In the genomic region with DNA sequence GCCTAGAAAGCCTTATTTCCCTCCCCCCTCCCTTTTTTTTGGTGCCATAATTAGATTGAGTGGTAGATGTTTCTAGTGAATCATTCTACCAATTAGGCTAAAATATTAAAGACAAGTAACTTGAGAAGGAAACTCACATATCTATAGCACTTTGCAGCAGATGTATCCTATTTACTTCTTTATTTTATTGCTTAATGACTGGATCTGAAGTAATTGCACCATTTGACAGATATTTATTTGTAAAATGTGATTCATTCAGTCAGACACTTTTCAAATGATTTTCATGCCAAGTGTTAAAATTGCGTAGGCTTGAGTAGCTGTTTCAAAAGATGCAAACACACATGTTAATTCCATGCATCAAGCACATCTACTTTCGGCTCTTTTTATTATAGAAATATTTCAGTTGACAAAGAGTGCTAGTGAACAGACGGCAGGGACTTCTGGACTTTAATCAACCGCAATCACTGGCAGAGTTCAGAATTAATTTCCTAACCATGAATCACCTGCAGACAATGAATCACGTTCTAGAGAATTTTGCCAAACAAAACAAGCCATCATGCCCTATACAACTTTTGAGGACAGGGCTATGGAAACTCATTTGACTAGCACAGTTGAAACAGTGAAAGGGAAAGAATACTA, we compare ENCODE assay signal across 10 cellular contexts.
DNase-seq lines count a peak whose midpoint lies in the region; ATAC-seq and TF ChIP-seq lines count a peak whose summit lies in the region.
"Had no signal": no experiment of that assay in that cellular context is flagged by ENCODE, and none has a peak within 500 bp of the region (broad histone marks: within the 10 kb centered on the region; RNA-seq: fewer than 3 reads in every experiment).

No MANE protein-coding gene starts in this region.

- peaks cover 13% of the 10 kb centered on the region for H3F3A ChIP-seq in PC-9 (ENCODE audit: insufficient read depth, low read depth)

- H3K9me2 ChIP-seq in PC-9 (ENCODE audit: insufficient read depth): no peaks in the 10 kb centered on the region

- peaks cover 33% of the 10 kb centered on the region for H3K4me1 ChIP-seq in PC-9 (replicated peaks; ENCODE audit: insufficient read depth)
- H3K4me1 ChIP-seq in prostate gland (replicated peaks): no peaks in the 10 kb centered on the region

- no peaks in the 10 kb centered on the region for H3K79me2 ChIP-seq in PC-9 (ENCODE audit: low read depth)

- POLR2A ChIA-PET in PC-9 (lab: Charles Lee; ENCODE audit: unreplicated experiment): no interaction called here

- DNase-seq in GOT3 (lab: John Stamatoyannopoulos, UW) (peak; percentile 6), PC-9 (peak; percentile 41 to 87), epithelial cell of proximal tubule (ENCODE audit: low read depth) (peak; percentile 89), prostate gland (ENCODE audit: low spot score) (peak; percentile 19), cortex of kidney (lab: John Stamatoyannopoulos, UW) (no peak), NCI-H345 treated with DMSO at 0.1 percent for 48 hours (lab: John Stamatoyannopoulos, UW; ENCODE audit: unreplicated experiment) (no peak)
- DNase-seq in activated CD4-positive, CD25-positive, alpha-beta regulatory T cell (lab: John Stamatoyannopoulos, UW): no peak
- DNase-seq: erythroblast; naive thymus-derived CD4-positive, alpha-beta T cell had no signal

- CTCF ChIA-PET in PC-9 (lab: Charles Lee): interaction anchor here (0.6 to 0.7 kb wide), 3 partner anchors 15 to 743 kb away, joined by 3 read pairs; a partner anchor contains a TSS

- intact Hi-C loops in PC-9 (cut with micrococcal nuclease; ENCODE audit: unreplicated experiment): loop anchor here (2.0 to 5.0 kb wide), 2 partner anchors 76 to 159 kb away; no protein-coding TSS in a partner anchor
- intact Hi-C loops in prostate gland (cut with DNase I): no loop called here

- TF ChIP-seq POLR2A in prostate gland (IDR thresholded peaks at IDR 0.05): no peak

- 0 out of 2 replicates have a peak, but pooled peaks cover 3% of the 10 kb centered on the region for H3K9me3 ChIP-seq in PC-9 (ENCODE audit: insufficient read depth, low read depth)
- H3K9me3 ChIP-seq in prostate gland: no peaks in the 10 kb centered on the region

- no peaks in the 10 kb centered on the region for H4K20me1 ChIP-seq in PC-9 (ENCODE audit: insufficient read depth)

- H2AFZ ChIP-seq in PC-9: 0 out of 2 replicates have a peak overlapping the region, but pooled peaks have one; percentile 2

- ATAC-seq in HG03521 (IDR thresholded peaks at IDR 0.05; ENCODE audit: unreplicated experiment): no peak
- ATAC-seq: naive thymus-derived CD4-positive, alpha-beta T cell had no signal

- no TSS peak for BruUV-seq in PC-9 (replicated peaks; lab: Mats Ljungman, UMichigan)

- WGBS in prostate gland: 11% methylated on average over 5 of the region's 5 CpGs

- peak overlapping the region; percentile 61 for H3K4me2 ChIP-seq in PC-9

- H3K36me3 ChIP-seq in PC-9 (ENCODE audit: low read depth): no peaks in the 10 kb centered on the region
- H3K36me3 ChIP-seq in prostate gland: no peaks in the 10 kb centered on the region

- H3K27me3 ChIP-seq in PC-9 (ENCODE audit: insufficient read depth, low read depth) (no peaks in the 10 kb centered on the region), prostate gland (replicated peaks; ENCODE audit: insufficient read depth) (no peaks in the 10 kb centered on the region)

- H3K27ac ChIP-seq in PC-9 (peak overlapping the region; percentile 25), prostate gland (no peak overlapping the region)

- H3K4me3 ChIP-seq in PC-9 (peak overlapping the region; percentile 14; the same call in 1 of the 2 replicates), epithelial cell of proximal tubule (ENCODE audit: low read depth, low read length) (peak overlapping the region; percentile 10), prostate gland (no peak overlapping the region)

- TF ChIP-seq CTCF in PC-9 (conservative IDR thresholded peaks at IDR 0.05) (no peak), epithelial cell of proximal tubule (conservative IDR thresholded peaks at IDR 0.05; ENCODE audit: low read depth, low read length) (no peak), prostate gland (IDR thresholded peaks at IDR 0.05) (no peak)

Comparison
In these comparisons a context has a peak if more than half of its experiments do, and no peak if none do; other contexts are left out.
1. DNase-seq: peak in GOT3 (single experiment), PC-9 (2 of 2), epithelial cell of proximal tubule (single experiment) and prostate gland (single experiment); none in activated CD4-positive, CD25-positive, alpha-beta regulatory T cell (0 of 4), cortex of kidney (single experiment) and NCI-H345 treated with DMSO at 0.1 percent for 48 hours (single experiment).
2. H3K4me3 ChIP-seq: peak in PC-9 (single experiment) and epithelial cell of proximal tubule (single experiment); none in prostate gland (0 of 2).